In the genomic region with DNA sequence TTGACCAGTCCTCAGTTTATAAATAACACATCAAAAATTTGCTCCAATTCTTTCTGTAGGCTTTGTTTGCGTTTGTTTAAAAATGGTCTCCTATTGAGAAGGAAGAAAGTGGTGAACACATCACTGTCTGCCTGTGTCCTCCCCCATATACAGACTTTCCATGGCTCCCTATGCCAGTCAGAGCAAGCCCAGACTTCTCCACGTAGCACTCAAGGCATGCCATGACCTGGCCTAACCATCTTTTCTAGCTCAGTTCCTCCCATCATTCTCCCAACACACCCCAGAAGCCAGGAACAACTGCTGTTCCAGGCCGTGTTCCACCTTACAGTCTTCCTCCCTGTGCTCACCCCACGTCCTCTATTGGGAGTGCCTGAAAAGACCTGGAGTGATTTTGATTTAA, we compare ENCODE assay signal across 22 cellular contexts.
A peak's percentile ranks its signal among the peaks of the same experiment; 100 is the strongest.
DNase-seq lines count a peak whose midpoint lies in the region; ATAC-seq, FAIRE-seq and TF ChIP-seq lines count a peak whose summit lies in the region.
"Had no signal": no experiment of that assay in that cellular context is flagged by ENCODE, and none has a peak within 500 bp of the region (broad histone marks: within the 10 kb centered on the region; RNA-seq: fewer than 3 reads in every experiment).

No MANE protein-coding gene starts in this region.

- H3K27ac ChIP-seq in RWPE1 (no peak overlapping the region), esophagus muscularis mucosa (replicated peaks in 1 of 4) (no peak overlapping the region), keratinocyte (ENCODE audit: control insufficient read depth, insufficient read depth, low read length) (no peak overlapping the region)
- H3K27ac ChIP-seq: BLaER1 had no signal

- H3K9me3 ChIP-seq in esophagus muscularis mucosa (peaks cover 0 to 18% (median 12%) of the 10 kb centered on the region in 4 donors), keratinocyte (ENCODE audit: control insufficient read depth, low read depth, low read length) (no peaks in the 10 kb centered on the region)
- H3K9me3 ChIP-seq: BE2C had no signal

- TF ChIP-seq CTCF in RWPE1 (conservative IDR thresholded peaks at IDR 0.05; ENCODE audit: low read depth) (no peak), bronchial epithelial cell (IDR thresholded peaks at IDR 0.05; ENCODE audit: insufficient read depth, low read length, severe bottlenecking) (no peak), esophagus muscularis mucosa (IDR thresholded peaks at IDR 0.05) (no peak), keratinocyte (optimal IDR thresholded peaks at IDR 0.05 in 1 of 3, IDR thresholded peaks at IDR 0.05 in 1 of 3, conservative IDR thresholded peaks at IDR 0.05 in 1 of 3; ENCODE audit: extremely low read depth in 1 of 3, insufficient read depth in 2 of 3, low read length in 3 of 3) (no peak)

- no peak overlapping the region for H3K4me2 ChIP-seq in keratinocyte (ENCODE audit: control insufficient read depth, extremely low read depth, insufficient read depth, low read depth, low read length)
- H3K4me2 ChIP-seq: BLaER1 had no signal

- H3K9me1 ChIP-seq in keratinocyte (ENCODE audit: control insufficient read depth, extremely low read depth, insufficient read depth, low read length): peaks cover 3% of the 10 kb centered on the region

- POLR2A ChIA-PET in RWPE1 (lab: Yijun Ruan, JAX; ENCODE audit: low non-redundant PET): no interaction called here

- no peak overlapping the region for H3K9ac ChIP-seq in keratinocyte (ENCODE audit: control insufficient read depth, extremely low read depth, insufficient read depth, low read length)
- H3K9ac ChIP-seq: BLaER1 had no signal

- intact Hi-C loops in esophagus muscularis mucosa (cut with DNase I) (no loop called here), cardiac septum (cut with DNase I) (no loop called here)

- CTCF ChIA-PET in RWPE1 (lab: Yijun Ruan, JAX): interaction anchor here (1.0 kb wide), 1 partner anchor 337 kb away, joined by 5 read pairs; no protein-coding TSS in a partner anchor

- H3K4me3 ChIP-seq in bronchial epithelial cell (ENCODE audit: low read depth, low read length) (no peak overlapping the region), esophagus muscularis mucosa (no peak overlapping the region), keratinocyte (ENCODE audit: control insufficient read depth in 2 of 3, extremely low read depth in 1 of 3, insufficient read depth in 2 of 3, low read depth in 1 of 3, low read length in 3 of 3) (no peak overlapping the region)
- H3K4me3 ChIP-seq: BLaER1 had no signal

- dilution Hi-C loops in keratinocyte (cut with MboI; ENCODE audit: extremely low pct_ligation_motif_present, low sequenced_read_pairs): no loop called here

- FAIRE-seq in bronchial epithelial cell (lab: Jason Lieb, UNC) (no peak), keratinocyte (lab: Jason Lieb, UNC) (no peak)
- FAIRE-seq: A204.1, G401.6, GM12891, GM19239 had no signal

- H3K4me1 ChIP-seq in esophagus muscularis mucosa: no peaks in the 10 kb centered on the region
- peaks cover 3% of the 10 kb centered on the region for H3K4me1 ChIP-seq in keratinocyte (ENCODE audit: control insufficient read depth, extremely low read depth, insufficient read depth, low read length)
- H3K4me1 ChIP-seq: BE2C had no signal

- H3K79me2 ChIP-seq in keratinocyte (ENCODE audit: control insufficient read depth, insufficient read depth, low read length): no peaks in the 10 kb centered on the region

- DNase-seq in RWPE1 (ENCODE audit: low spot score) (peak; percentile 25), bronchial epithelial cell (ENCODE audit: low read depth) (peak; percentile 42), esophagus muscularis mucosa (ENCODE audit: extremely low spot score) (peak; percentile 17), keratinocyte (ENCODE audit: low read depth, low spot score) (peak; percentile 21), cardiac septum (ENCODE audit: low spot score) (no peak), DMS 273 (lab: John Stamatoyannopoulos, UW; ENCODE audit: unreplicated experiment) (no peak)
- DNase-seq: 8988T; ACHN; BE2C; C1 segment of cervical spinal cord; CD4-positive, alpha-beta memory T cell; CD4-positive, CD25-positive, alpha-beta regulatory T cell; CD8-positive, alpha-beta memory T cell; COR-L47; DMS79 treated with DMSO at 0.1 percent for 48 hours; GF-D8 had no signal

- H3K27me3 ChIP-seq in bronchial epithelial cell (ENCODE audit: control insufficient read depth, insufficient read depth, low read length) (no peaks in the 10 kb centered on the region), esophagus muscularis mucosa (peaks cover 0 to 31% (median 0%) of the 10 kb centered on the region in 4 donors), keratinocyte (ENCODE audit: control insufficient read depth, extremely low read depth, insufficient read depth, low read length) (peaks cover 18% of the 10 kb centered on the region)
- H3K27me3 ChIP-seq: BLaER1 had no signal

- WGBS in esophagus muscularis mucosa: 67% methylated on average over 4 of the region's 4 CpGs

- ATAC-seq in HG03439 (IDR thresholded peaks at IDR 0.05; ENCODE audit: unreplicated experiment): no peak

- TF ChIP-seq POLR2A in esophagus muscularis mucosa (IDR thresholded peaks at IDR 0.05; ENCODE audit: low read depth): no peak

- no peak for TF ChIP-seq EP300 in esophagus muscularis mucosa (IDR thresholded peaks at IDR 0.05)

- H2AFZ ChIP-seq in keratinocyte (ENCODE audit: control insufficient read depth, low read length): no peak overlapping the region

- H3K36me3 ChIP-seq in bronchial epithelial cell (ENCODE audit: control insufficient read depth, insufficient read depth, low read length) (no peaks in the 10 kb centered on the region), esophagus muscularis mucosa (no peaks in the 10 kb centered on the region), keratinocyte (ENCODE audit: control insufficient read depth in 2 of 2, extremely low read depth in 1 of 2, insufficient read depth in 2 of 2, low read length in 2 of 2) (no peaks in the 10 kb centered on the region)
- H3K36me3 ChIP-seq: BE2C, BLaER1 had no signal

- no peaks in the 10 kb centered on the region for H4K20me1 ChIP-seq in keratinocyte (ENCODE audit: control insufficient read depth, extremely low read depth, insufficient read depth, low read length)
- H4K20me1 ChIP-seq: BLaER1 had no signal

Comparison
In these comparisons a context has a peak if more than half of its experiments do, and no peak if none do; other contexts are left out.
1. DNase-seq: peak in RWPE1 (single experiment), bronchial epithelial cell (single experiment), esophagus muscularis mucosa (single experiment) and keratinocyte (single experiment); none in cardiac septum (single experiment) and DMS 273 (single experiment).